1 cellular context compared by ENCODE assay signal in genomic region chr9:127567119-127567897, GRCh38.
A peak's percentile ranks its signal among the peaks of the same experiment; 100 is the strongest.
TF ChIP-seq lines count a peak whose summit lies in the region.

No MANE protein-coding gene starts in this region.

TF ChIP-seq in K562, 482 proteins besides CTCF, POLR2A, EP300 and RAD21 (continued from another document and continues in another):
- TF ChIP-seq FOXA3 (CRISPR knock-in tag; conservative IDR thresholded peaks at IDR 0.05 in 1 of 2, IDR thresholded peaks at IDR 0.05 in 1 of 2) (peak in 1 of 2 experiments; percentile 51; a peak in 1 of 4 replicates), TRIM28 (IDR thresholded peaks at IDR 0.05) (no peak), SLC30A9 (CRISPR knock-in tag; IDR thresholded peaks at IDR 0.05) (no peak), LARP7 (IDR thresholded peaks at IDR 0.05) (no peak), ZBTB1 (CRISPR knock-in tag; IDR thresholded peaks at IDR 0.05; ENCODE audit: borderline replicate concordance, low read depth) (no peak), THAP7 (CRISPR knock-in tag; IDR thresholded peaks at IDR 0.05) (no peak), ZKSCAN3 (CRISPR knock-in tag; IDR thresholded peaks at IDR 0.05) (no peak), ZBTB17 (CRISPR knock-in tag; IDR thresholded peaks at IDR 0.05) (no peak), PHF21A (IDR thresholded peaks at IDR 0.05; ENCODE audit: borderline replicate concordance, low read depth) (peak; percentile 86), MAZ (CRISPR knock-in tag; conservative IDR thresholded peaks at IDR 0.05 in 1 of 2, IDR thresholded peaks at IDR 0.05 in 1 of 2) (0 out of 4 replicates have a peak, but pooled peaks of 1 of the 2 experiments have one; percentile 28), ZNF764 (CRISPR knock-in tag; IDR thresholded peaks at IDR 0.05; ENCODE audit: low read depth) (no peak), ZNF57 (CRISPR knock-in tag; IDR thresholded peaks at IDR 0.05) (no peak), TSC22D4 (tag; IDR thresholded peaks at IDR 0.05) (no peak), ELF1 (tag; IDR thresholded peaks at IDR 0.05) (0 out of 2 replicates have a peak, but pooled peaks have one; percentile 20), ZNF76 (CRISPR knock-in tag; IDR thresholded peaks at IDR 0.05; ENCODE audit: borderline replicate concordance) (no peak), ZNF551 (CRISPR knock-in tag; IDR thresholded peaks at IDR 0.05) (no peak), TFAM (CRISPR knock-in tag; conservative IDR thresholded peaks at IDR 0.05) (no peak), ZNF584 (CRISPR knock-in tag; IDR thresholded peaks at IDR 0.05; ENCODE audit: low read depth) (no peak), MCM2 (IDR thresholded peaks at IDR 0.05; ENCODE audit: low read depth) (no peak), ZNF277 (CRISPR knock-in tag; IDR thresholded peaks at IDR 0.05; ENCODE audit: borderline replicate concordance) (no peak), SAP30 (IDR thresholded peaks at IDR 0.05; ENCODE audit: borderline replicate concordance, insufficient read depth, low read depth, low read length, poor library complexity, severe bottlenecking) (peak; percentile 21), KLF16 (IDR thresholded peaks at IDR 0.05) (no peak), SMAD4 (CRISPR knock-in tag; conservative IDR thresholded peaks at IDR 0.05) (peak; percentile 26; the same call in 1 of the 2 replicates), OTX1 (CRISPR knock-in tag; IDR thresholded peaks at IDR 0.05) (no peak), TEAD1 (CRISPR knock-in tag; IDR thresholded peaks at IDR 0.05) (peak in 1 of 2 experiments; percentile 8; a peak in 1 of 4 replicates), USF1 (CRISPR knock-in tag; IDR thresholded peaks at IDR 0.05) (no peak), MITF (IDR thresholded peaks at IDR 0.05) (no peak), ARID4B (CRISPR knock-in tag; IDR thresholded peaks at IDR 0.05) (peak; percentile 51; the same call in 1 of the 2 replicates), KDM1A (IDR thresholded peaks at IDR 0.05) (0 out of 4 replicates have a peak, but pooled peaks of 1 of the 2 experiments have one; percentile 35), ZBTB26 (CRISPR knock-in tag; IDR thresholded peaks at IDR 0.05) (no peak), HBP1 (CRISPR knock-in tag; IDR thresholded peaks at IDR 0.05) (0 out of 2 replicates have a peak, but pooled peaks have one; percentile 41), ZNF583 (CRISPR knock-in tag; IDR thresholded peaks at IDR 0.05) (0 out of 2 replicates have a peak, but pooled peaks have one; percentile 49), RFX7 (CRISPR knock-in tag; IDR thresholded peaks at IDR 0.05) (no peak), ZNF133 (CRISPR knock-in tag; IDR thresholded peaks at IDR 0.05) (no peak), SIN3B (IDR thresholded peaks at IDR 0.05; ENCODE audit: low read depth) (no peak), CEBPZ (IDR thresholded peaks at IDR 0.05; ENCODE audit: borderline replicate concordance, low read depth, low read length) (no peak), PHF8 (IDR thresholded peaks at IDR 0.05; ENCODE audit: borderline replicate concordance, low read length) (0 out of 2 replicates have a peak, but pooled peaks have one; percentile 8), ZNF134 (CRISPR knock-in tag; conservative IDR thresholded peaks at IDR 0.05) (no peak), ZEB2 (IDR thresholded peaks at IDR 0.05) (no peak), STAT5A (IDR thresholded peaks at IDR 0.05; ENCODE audit: borderline replicate concordance, low read length) (no peak), PHF20 (IDR thresholded peaks at IDR 0.05; ENCODE audit: partially characterized antibody) (peak; percentile 59), RCOR1 (IDR thresholded peaks at IDR 0.05; ENCODE audit: borderline replicate concordance in 1 of 2, low read depth in 2 of 2, low read length in 2 of 2) (0 out of 4 replicates have a peak, but pooled peaks of 1 of the 2 experiments have one; percentile 29), ZNF121 (CRISPR knock-in tag; conservative IDR thresholded peaks at IDR 0.05) (no peak), THAP12 (CRISPR knock-in tag; IDR thresholded peaks at IDR 0.05) (no peak), TCF7L2 (IDR thresholded peaks at IDR 0.05; ENCODE audit: low read depth, low read length) (no peak), SP1 (CRISPR knock-in tag; IDR thresholded peaks at IDR 0.05) (no peak), ZBTB9 (CRISPR knock-in tag; IDR thresholded peaks at IDR 0.05) (0 out of 2 replicates have a peak, but pooled peaks have one; percentile 72), ARNT (IDR thresholded peaks at IDR 0.05) (no peak), PTTG1 (tag; IDR thresholded peaks at IDR 0.05; ENCODE audit: low read depth) (no peak), MTF1 (CRISPR knock-in tag; IDR thresholded peaks at IDR 0.05; ENCODE audit: borderline replicate concordance) (no peak)
